In the genomic region with DNA sequence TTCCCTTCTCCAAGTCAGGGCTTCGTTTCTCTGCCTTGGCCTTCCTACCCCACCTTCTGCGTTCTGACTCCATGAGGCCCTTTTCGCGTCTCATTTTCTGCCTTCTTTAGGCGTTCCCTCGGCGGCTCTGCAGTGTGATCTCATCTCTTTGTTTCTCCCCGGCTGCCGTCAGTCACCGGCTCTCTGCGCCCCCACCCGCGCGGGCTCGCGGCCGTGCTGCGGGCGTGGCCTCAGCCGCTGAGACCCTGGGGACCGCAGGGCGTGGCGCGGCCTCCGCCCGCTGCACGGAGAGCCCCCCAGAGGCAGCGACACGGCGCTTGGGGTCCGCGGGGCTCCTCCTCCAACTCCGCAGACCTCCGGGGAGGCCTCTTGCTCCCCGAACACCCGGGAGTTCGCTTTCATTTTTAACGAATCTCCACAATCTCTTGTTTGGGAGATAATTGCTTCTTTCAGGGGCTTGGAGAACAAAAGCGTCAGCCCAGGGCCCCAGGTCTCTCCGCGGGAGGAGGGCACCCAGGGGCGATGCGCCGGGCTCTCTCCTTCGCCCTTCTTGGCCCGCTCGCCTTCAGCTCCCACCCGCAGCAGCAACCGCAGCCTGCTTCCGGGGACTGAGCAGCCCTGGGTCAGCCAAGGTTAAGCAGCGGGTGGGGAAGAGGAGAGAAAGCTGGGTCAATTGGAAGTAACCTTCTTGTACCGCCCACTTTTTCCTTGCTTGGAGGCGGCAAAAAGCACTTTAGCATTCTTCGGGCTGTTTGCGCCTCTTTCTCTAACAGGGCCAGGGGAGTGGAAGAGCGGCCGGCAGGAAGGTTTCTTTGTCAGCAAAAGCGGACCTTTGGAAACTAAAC, we compare ENCODE assay signal across 8 cellular contexts. TPM values are rescaled to one million over a fixed set of nuclear protein-coding genes. Genes with fewer than 3 reads are reported as not detected.
DNase-seq lines count a peak whose midpoint lies in the region; ATAC-seq and TF ChIP-seq lines count a peak whose summit lies in the region.

No MANE protein-coding gene starts in this region.

- DNase-seq in NCI-H524 (lab: John Stamatoyannopoulos, UW) (peak; percentile 53 to 84), NCI-H524 treated with DMSO at 0.1 percent for 48 hours (lab: John Stamatoyannopoulos, UW) (no peak), NCI-H2107 treated with DMSO at 0.1 percent for 48 hours (lab: John Stamatoyannopoulos, UW; ENCODE audit: unreplicated experiment) (peak; percentile 82), cerebellum (ENCODE audit: low spot score) (peak; percentile 79), kidney epithelial cell (ENCODE audit: low read depth) (peak; percentile 42)
- peak; percentile 49 for DNase-seq in activated CD4-positive, alpha-beta T cell treated with anti-CD3 and anti-CD28 coated beads for 1 hour
- DNase-seq in stimulated activated CD4-positive, alpha-beta T cell treated with anti-CD3 and anti-CD28 coated beads, Interleukin-15, amount 100 ng/mL, for 24 hours = peak; percentile 78

- ATAC-seq in HG03045 (IDR thresholded peaks at IDR 0.05; ENCODE audit: unreplicated experiment) = peak; percentile 95

- H3K36me3 ChIP-seq in kidney epithelial cell (ENCODE audit: control insufficient read depth, insufficient read depth, low read length) = no peaks in the 10 kb centered on the region

- peak overlapping the region; percentile 53 for H3K4me3 ChIP-seq in kidney epithelial cell (ENCODE audit: low read depth, low read length)

- TF ChIP-seq CTCF in kidney epithelial cell (IDR thresholded peaks at IDR 0.05; ENCODE audit: insufficient read depth, low read length, poor library complexity, severe bottlenecking) = no peak

- H3K27me3 ChIP-seq in kidney epithelial cell (ENCODE audit: control insufficient read depth, insufficient read depth, low read length) = no peaks in the 10 kb centered on the region

RNA-seq across cellular contexts. Expression of a gene that starts 35.2 kb away (rescaled TPM):
- total RNA-seq in cerebellum = 125 TPM
- 0.07 and 0.21 TPM in 2 replicates for total RNA-seq in kidney epithelial cell

Comparison
In these comparisons a context has a peak if more than half of its experiments do, and no peak if none do; other contexts are left out.
1. RNA of a gene that starts 35.2 kb away (total RNA-seq): 125 TPM in cerebellum (single experiment); 0.07 to 0.21 TPM in kidney epithelial cell; every median in the first group is over 100 times any median in the second.